10 cellular contexts compared by ENCODE assay signal in genomic region chr1:22323846-22324504, GRCh38.
"Had no signal": no experiment of that assay in that cellular context is flagged by ENCODE, and none has a peak within 500 bp of the region (broad histone marks: within the 10 kb centered on the region; RNA-seq: fewer than 3 reads in every experiment).

No MANE protein-coding gene starts in this region.

- DNase-seq: activated gamma-delta T cell; activated T-cell treated with anti-CD3 and anti-CD28 coated beads, Interleukin-2, amount 50 U/mL, for 4 hours; anterior cingulate cortex; cerebellar nuclear complex; hippocampal formation; midbrain; small intestine; thyroid gland had no signal

- H3K27me3 Mint-ChIP-seq: activated naive CD8-positive, alpha-beta T cell had no signal

- H3K4me1 Mint-ChIP-seq: activated CD8-positive, alpha-beta memory T cell treated with anti-CD3 and anti-CD28 coated beads, Interleukin-2, amount 10 ng/mL, durations not matched to agents 7 days and 5 days had no signal

- H3K9me3 Mint-ChIP-seq: activated T-cell treated with anti-CD3 and anti-CD28 coated beads, Interleukin-2, amount 50 U/mL, for 4 hours had no signal

- H3K4me3 Mint-ChIP-seq: activated CD8-positive, alpha-beta memory T cell treated with anti-CD3 and anti-CD28 coated beads, Interleukin-2, amount 10 ng/mL, durations not matched to agents 7 days and 5 days; activated naive CD8-positive, alpha-beta T cell; activated T-cell treated with anti-CD3 and anti-CD28 coated beads, Interleukin-2, amount 50 U/mL, for 4 hours had no signal

- H3K27ac Mint-ChIP-seq: activated CD8-positive, alpha-beta memory T cell treated with anti-CD3 and anti-CD28 coated beads, Interleukin-2, amount 10 ng/mL, durations not matched to agents 7 days and 5 days; activated naive CD8-positive, alpha-beta T cell had no signal

- H3K36me3 Mint-ChIP-seq: activated CD8-positive, alpha-beta memory T cell treated with anti-CD3 and anti-CD28 coated beads, Interleukin-2, amount 10 ng/mL, durations not matched to agents 7 days and 5 days; activated naive CD8-positive, alpha-beta T cell had no signal
